In genomic region chr22:21736084-21736642, GRCh38 we compare ENCODE assay signal across 8 cellular contexts. TPM values are rescaled to one million over a fixed set of nuclear protein-coding genes. Genes with fewer than 3 reads are reported as not detected.
DNase-seq lines count a peak whose midpoint lies in the region; ATAC-seq and TF ChIP-seq lines count a peak whose summit lies in the region.

No MANE protein-coding gene starts in this region.

- no peak overlapping the region for H2AFZ ChIP-seq in OCI-LY7 (ENCODE audit: low read length)

- H3K27me3 ChIP-seq in psoas muscle (ENCODE audit: insufficient read depth in 3 of 3, low read length in 2 of 3), result no peaks in the 10 kb centered on the region

- intact Hi-C loops in OCI-LY7 (cut with micrococcal nuclease; ENCODE audit: unreplicated experiment) (loop anchor here (5.0 to 10.0 kb wide), 2 partner anchors 201 to 769 kb away; partner anchors contain the start of gene ZNF280B), psoas muscle (cut with DNase I) (loop anchor here in 1 of 2 donors (10.0 kb wide), 2 partner anchors 49 to 129 kb away; partner anchors contain the start of gene MAPK1)

- no peaks in the 10 kb centered on the region for H4K20me1 ChIP-seq in OCI-LY7 (ENCODE audit: insufficient read depth, low read length)

- H3K36me3 ChIP-seq in OCI-LY7 (ENCODE audit: insufficient read depth, low read length) (no peaks in the 10 kb centered on the region), psoas muscle (ENCODE audit: insufficient read depth in 1 of 2, low read depth in 1 of 2) (peaks cover 0 to 6% of the 10 kb centered on the region in 2 donors)

- no peaks in the 10 kb centered on the region for H3K9me2 ChIP-seq in OCI-LY7 (ENCODE audit: insufficient read depth, low read length)

- H3K79me2 ChIP-seq in OCI-LY7 (ENCODE audit: insufficient read depth, low read depth, low read length), result no peaks in the 10 kb centered on the region

- TF ChIP-seq CTCF in OCI-LY7 (conservative IDR thresholded peaks at IDR 0.05; ENCODE audit: low read length) (no peak), fibroblast of mammary gland (conservative IDR thresholded peaks at IDR 0.05; ENCODE audit: control insufficient read depth, insufficient read depth, low read depth, low read length) (no peak), psoas muscle (IDR thresholded peaks at IDR 0.05) (no peak)

- H3K27ac ChIP-seq in OCI-LY7 (ENCODE audit: low read depth, low read length, poor library complexity, severe bottlenecking) (no peak overlapping the region), psoas muscle (peak overlapping the region; percentile 92)

- peak overlapping the region; percentile 53; the same call in 1 of the 2 replicates for H3K4me2 ChIP-seq in OCI-LY7 (ENCODE audit: low read length)

- peak overlapping the region; percentile 57; the same call in 1 of the 2 replicates for H3K4me3 ChIP-seq in GM08714 (ENCODE audit: low read length)
- peak overlapping the region; percentile 74 for H3K4me3 ChIP-seq in OCI-LY7 (ENCODE audit: low read depth, low read length, poor library complexity, severe bottlenecking)
- H3K4me3 ChIP-seq in fibroblast of mammary gland (ENCODE audit: control insufficient read depth, low read depth, low read length), result peak overlapping the region; percentile 26
- peak overlapping the region; percentile 74 for H3K4me3 ChIP-seq in psoas muscle

- H3K4me1 ChIP-seq in OCI-LY7 (ENCODE audit: insufficient read depth, low read length, poor library complexity, severe bottlenecking) (peaks cover 24% of the 10 kb centered on the region), psoas muscle (peaks cover 20% of the 10 kb centered on the region)

- CTCF ChIA-PET in OCI-LY7 (lab: Charles Lee; ENCODE audit: unreplicated experiment), result interaction anchor here (0.5 to 0.6 kb wide), 2 partner anchors 188 to 728 kb away, joined by 3 read pairs; no protein-coding TSS in a partner anchor

- POLR2A ChIA-PET in OCI-LY7 (lab: Charles Lee), result interaction anchor here (0.5 to 0.7 kb wide), 7 partner anchors 14 to 377 kb away, joined by 3 to 4 read pairs (median 3); no protein-coding TSS in a partner anchor

- DNase-seq in OCI-LY7 (ENCODE audit: low spot score), result no peak
- no peak for DNase-seq in fibroblast of mammary gland (ENCODE audit: low read depth)
- DNase-seq in psoas muscle, result no peak
- no peak for DNase-seq in dermis blood vessel endothelial cell

- 8 to 24% (median 8%) methylated on average over 26 to 65 of the region's 65 CpGs for WGBS in psoas muscle, 3 donors

- peak in 1 of 4 donors; percentile 25 for ATAC-seq in psoas muscle
- no peak for ATAC-seq in HG02623 (IDR thresholded peaks at IDR 0.05; ENCODE audit: unreplicated experiment)
- ATAC-seq in HG02642 (IDR thresholded peaks at IDR 0.05; ENCODE audit: poor library complexity, unreplicated experiment), result no peak
- ATAC-seq in HG03139 (IDR thresholded peaks at IDR 0.05; ENCODE audit: unreplicated experiment), result no peak

- BruUV-seq in OCI-LY7 (replicated peaks; lab: Mats Ljungman, UMichigan), result no TSS peak

- no peaks in the 10 kb centered on the region for H3K9me3 ChIP-seq in OCI-LY7 (ENCODE audit: low read length)
- H3K9me3 ChIP-seq in psoas muscle, result no peaks in the 10 kb centered on the region

RNA-seq across cellular contexts. Expression of gene YPEL1, which starts 0.6 kb away (rescaled TPM):
- total RNA-seq in OCI-LY7 (2014; rRNA removed; shearing (Covaris generic)), result 15.1 and 18.8 TPM in 2 replicates
- total RNA-seq in OCI-LY7 (2022) (18.2 and 24.8 TPM in 2 replicates), psoas muscle (10 to 100 TPM in 2 of 4 donors, 1 to 10 TPM in 2; 2.9 to 21.9 (median 10.3) TPM), dermis blood vessel endothelial cell (5.1 and 7.8 TPM in 2 replicates)
- polyA plus RNA-seq in psoas muscle, result 1 to 10 TPM in 2 of 3 donors, under 1 TPM in 1; 0.72 to 4.6 (median 3.8) TPM
